10 cellular contexts compared by ENCODE assay signal in genomic region chr19:18611327-18612050, GRCh38. TPM values are rescaled to one million over a fixed set of nuclear protein-coding genes. Genes with fewer than 3 reads are reported as not detected.
DNase-seq lines count a peak whose midpoint lies in the region; ATAC-seq, FAIRE-seq and TF ChIP-seq lines count a peak whose summit lies in the region.
"Had no signal": no experiment of that assay in that cellular context is flagged by ENCODE, and none has a peak within 500 bp of the region (broad histone marks: within the 10 kb centered on the region; RNA-seq: fewer than 3 reads in every experiment).

No MANE protein-coding gene starts in this region.

- peaks cover 97% of the 10 kb centered on the region for H3K27me3 Mint-ChIP-seq in stimulated activated naive CD8-positive, alpha-beta T cell treated with anti-CD3 and anti-CD28 coated beads, Interleukin-15, amount 100 ng/mL, for 72 hours

- H3K4me1 Mint-ChIP-seq in stimulated activated naive CD8-positive, alpha-beta T cell treated with anti-CD3 and anti-CD28 coated beads, Interleukin-15, amount 100 ng/mL, for 72 hours: peaks cover 40% of the 10 kb centered on the region

- H3F3A ChIP-seq in OCI-LY1 (ENCODE audit: insufficient read depth, low read length): no peaks in the 10 kb centered on the region

- ATAC-seq in heart left ventricle: no peak
- no peak for ATAC-seq in stimulated activated naive CD8-positive, alpha-beta T cell treated with anti-CD3 and anti-CD28 coated beads, Interleukin-15, amount 100 ng/mL, for 72 hours

- no peak overlapping the region for H2AFZ ChIP-seq in OCI-LY1 (ENCODE audit: low read length)

- peak overlapping the region; percentile 71 to 73 for H3K4me3 Mint-ChIP-seq in stimulated activated naive CD8-positive, alpha-beta T cell treated with anti-CD3 and anti-CD28 coated beads, Interleukin-15, amount 100 ng/mL, for 72 hours

- no peaks in the 10 kb centered on the region for H3K36me3 ChIP-seq in cardiac muscle cell
- no peaks in the 10 kb centered on the region for H3K36me3 ChIP-seq in heart left ventricle
- no peaks in the 10 kb centered on the region for H3K36me3 ChIP-seq in OCI-LY1 (ENCODE audit: insufficient read depth, low read length)
- no peaks in the 10 kb centered on the region for H3K36me3 ChIP-seq in tibial artery
- H3K36me3 ChIP-seq: adrenal gland had no signal

- no peaks in the 10 kb centered on the region for H4K20me1 ChIP-seq in OCI-LY1 (ENCODE audit: insufficient read depth, low read length)

- no peak for TF ChIP-seq CTCF in cardiac muscle cell (IDR thresholded peaks at IDR 0.05; ENCODE audit: low read depth, low read length)
- TF ChIP-seq CTCF in heart left ventricle (IDR thresholded peaks at IDR 0.05): no peak
- TF ChIP-seq CTCF in OCI-LY1 (IDR thresholded peaks at IDR 0.05; ENCODE audit: low read length): no peak
- TF ChIP-seq CTCF in tibial artery (IDR thresholded peaks at IDR 0.05): no peak

- H3K4me3 ChIP-seq in cardiac muscle cell (peak overlapping the region; percentile 9), heart left ventricle (peak overlapping the region in 4 of 12 donors; percentile 5 to 66 (median 24)), OCI-LY1 (ENCODE audit: low read depth, low read length, poor library complexity, severe bottlenecking) (no peak overlapping the region), iPS-11a (ENCODE audit: low read depth, low read length) (peak overlapping the region; percentile 17), tibial artery (peak overlapping the region in 1 of 2 donors; percentile 54)

- H3K79me2 ChIP-seq in OCI-LY1 (ENCODE audit: insufficient read depth, low read length): no peaks in the 10 kb centered on the region

- no peaks in the 10 kb centered on the region for H3K9me2 ChIP-seq in OCI-LY1 (ENCODE audit: low read depth, low read length)

- H3K27me3 ChIP-seq in cardiac muscle cell: peaks cover 95% of the 10 kb centered on the region
- peaks cover 55 to 95% (median 76%) of the 10 kb centered on the region in 9 donors for H3K27me3 ChIP-seq in heart left ventricle
- H3K27me3 ChIP-seq in OCI-LY1 (ENCODE audit: insufficient read depth, low read length): peaks cover 17% of the 10 kb centered on the region
- peaks cover 10 to 95% of the 10 kb centered on the region in 2 donors for H3K27me3 ChIP-seq in tibial artery

- H3K27ac ChIP-seq in cardiac muscle cell (no peak overlapping the region), heart left ventricle (no peak overlapping the region), OCI-LY1 (ENCODE audit: low read depth, low read length, poor library complexity, severe bottlenecking) (no peak overlapping the region), tibial artery (no peak overlapping the region)
- H3K27ac ChIP-seq: adrenal gland had no signal

- no peak overlapping the region for H3K27ac Mint-ChIP-seq in stimulated activated naive CD8-positive, alpha-beta T cell treated with anti-CD3 and anti-CD28 coated beads, Interleukin-15, amount 100 ng/mL, for 72 hours

- no peaks in the 10 kb centered on the region for H3K9me3 Mint-ChIP-seq in stimulated activated naive CD8-positive, alpha-beta T cell treated with anti-CD3 and anti-CD28 coated beads, Interleukin-15, amount 100 ng/mL, for 72 hours

- H3K9ac ChIP-seq in OCI-LY1 (ENCODE audit: low read length): no peak overlapping the region

- no peak for FAIRE-seq in RCC 7860 (lab: Jason Lieb, UNC)

- H3K4me2 ChIP-seq in OCI-LY1 (ENCODE audit: low read length): peak overlapping the region; percentile 29; the same call in 1 of the 2 replicates

- intact Hi-C loops in heart left ventricle (cut with DNase I): no loop called here
- intact Hi-C loops in tibial artery (cut with DNase I; ENCODE audit: low total_unique reads): no loop called here

- H3K9me3 ChIP-seq in cardiac muscle cell (ENCODE audit: low read depth): no peaks in the 10 kb centered on the region
- no peaks in the 10 kb centered on the region for H3K9me3 ChIP-seq in heart left ventricle
- H3K9me3 ChIP-seq in OCI-LY1 (ENCODE audit: low read length): no peaks in the 10 kb centered on the region
- no peaks in the 10 kb centered on the region for H3K9me3 ChIP-seq in tibial artery
- H3K9me3 ChIP-seq: adrenal gland had no signal

- WGBS in heart left ventricle, 4 donors: 2 to 3% (median 2%) methylated on average over 43 to 62 of the region's 62 CpGs

- DNase-seq in cardiac muscle cell (ENCODE audit: low read depth in 1 of 2, low spot score in 1 of 2) (no peak), heart left ventricle (no peak), Kasumi-1 (lab: John Stamatoyannopoulos, UW) (no peak), tibial artery (no peak), RCC 7860 (ENCODE audit: low spot score) (no peak)
- DNase-seq in stimulated activated naive CD8-positive, alpha-beta T cell treated with anti-CD3 and anti-CD28 coated beads, Interleukin-15, amount 100 ng/mL, for 72 hours: no peak
- DNase-seq: adrenal gland had no signal

- no peak for TF ChIP-seq POLR2A in heart left ventricle (IDR thresholded peaks at IDR 0.05)

- H3K4me1 ChIP-seq in cardiac muscle cell (ENCODE audit: low read depth) (peaks cover 15% of the 10 kb centered on the region), heart left ventricle (peaks cover 0 to 47% (median 32%) of the 10 kb centered on the region in 12 donors), OCI-LY1 (ENCODE audit: insufficient read depth, low read length, severe bottlenecking) (no peaks in the 10 kb centered on the region), tibial artery (peaks cover 0 to 45% (median 36%) of the 10 kb centered on the region in 4 donors)

RNA-seq across cellular contexts. Expression of gene TMEM59L, which starts 1.2 kb away (rescaled TPM):
- 0.74 and 1.6 TPM in 2 replicates for total RNA-seq in cardiac muscle cell
- 2.0 and 2.4 TPM in 2 replicates for polyA plus RNA-seq in cardiac muscle cell
- total RNA-seq in heart left ventricle: 1 to 10 TPM in 5 of 9 donors, under 1 TPM in 4; 0.50 to 4.6 (median 1.1) TPM
- 1 to 10 TPM; 1.5 to 5.1 TPM for polyA plus RNA-seq in heart left ventricle
- total RNA-seq: T-helper 2 cell treated with Interferon-gamma antibody and Interleukin-4, amounts not matched to agents 100 ng/mL and 5 ng/mL, for 36 hours had no signal

RNA-seq across cellular contexts. Expression of gene CRLF1, which starts 4.9 kb away (rescaled TPM):
- total RNA-seq in cardiac muscle cell: 0.14 and 0.69 TPM in 2 replicates
- polyA plus RNA-seq in cardiac muscle cell: 0.89 and 1.2 TPM in 2 replicates
- total RNA-seq in heart left ventricle: 10 to 100 TPM in 4 of 9 donors, 1 to 10 TPM in 5; 2.8 to 60.5 (median 9.9) TPM
- 10 to 100 TPM; 50.2 to 64.0 TPM for polyA plus RNA-seq in heart left ventricle
- total RNA-seq: T-helper 2 cell treated with Interferon-gamma antibody and Interleukin-4, amounts not matched to agents 100 ng/mL and 5 ng/mL, for 36 hours had no signal

RNA-seq across cellular contexts. Expression of gene REX1BD, which starts 22.9 kb away (rescaled TPM):
- total RNA-seq in cardiac muscle cell (130 and 133 TPM in 2 replicates), heart left ventricle (100 to 1,000 TPM in 2 of 9 donors, 10 to 100 TPM in 7; 42.9 to 205 (median 68.2) TPM)
- polyA plus RNA-seq in cardiac muscle cell (141 and 179 TPM in 2 replicates), heart left ventricle (100 to 1,000 TPM in 1 of 2 donors, 10 to 100 TPM in 1; 46.8 to 101 TPM)

RNA-seq across cellular contexts. Expression of gene KLHL26, which starts 25.3 kb away (rescaled TPM):
- total RNA-seq in cardiac muscle cell: 8.6 and 9.5 TPM in 2 replicates
- polyA plus RNA-seq in cardiac muscle cell: 8.0 and 8.2 TPM in 2 replicates
- 10 to 100 TPM in 1 of 9 donors, 1 to 10 TPM in 8; 4.6 to 11.4 (median 6.8) TPM for total RNA-seq in heart left ventricle
- 1 to 10 TPM; 2.8 to 4.9 TPM for polyA plus RNA-seq in heart left ventricle

RNA-seq across cellular contexts. Expression of gene UBA52, which starts 39.8 kb away (rescaled TPM):
- total RNA-seq in cardiac muscle cell: 387 and 390 TPM in 2 replicates
- polyA plus RNA-seq in cardiac muscle cell: 415 and 457 TPM in 2 replicates
- total RNA-seq in heart left ventricle: 100 to 1,000 TPM; 336 to 944 (median 761) TPM
- polyA plus RNA-seq in heart left ventricle: 100 to 1,000 TPM; 675 to 716 TPM
